9 cellular contexts compared by ENCODE assay signal in the genomic region with DNA sequence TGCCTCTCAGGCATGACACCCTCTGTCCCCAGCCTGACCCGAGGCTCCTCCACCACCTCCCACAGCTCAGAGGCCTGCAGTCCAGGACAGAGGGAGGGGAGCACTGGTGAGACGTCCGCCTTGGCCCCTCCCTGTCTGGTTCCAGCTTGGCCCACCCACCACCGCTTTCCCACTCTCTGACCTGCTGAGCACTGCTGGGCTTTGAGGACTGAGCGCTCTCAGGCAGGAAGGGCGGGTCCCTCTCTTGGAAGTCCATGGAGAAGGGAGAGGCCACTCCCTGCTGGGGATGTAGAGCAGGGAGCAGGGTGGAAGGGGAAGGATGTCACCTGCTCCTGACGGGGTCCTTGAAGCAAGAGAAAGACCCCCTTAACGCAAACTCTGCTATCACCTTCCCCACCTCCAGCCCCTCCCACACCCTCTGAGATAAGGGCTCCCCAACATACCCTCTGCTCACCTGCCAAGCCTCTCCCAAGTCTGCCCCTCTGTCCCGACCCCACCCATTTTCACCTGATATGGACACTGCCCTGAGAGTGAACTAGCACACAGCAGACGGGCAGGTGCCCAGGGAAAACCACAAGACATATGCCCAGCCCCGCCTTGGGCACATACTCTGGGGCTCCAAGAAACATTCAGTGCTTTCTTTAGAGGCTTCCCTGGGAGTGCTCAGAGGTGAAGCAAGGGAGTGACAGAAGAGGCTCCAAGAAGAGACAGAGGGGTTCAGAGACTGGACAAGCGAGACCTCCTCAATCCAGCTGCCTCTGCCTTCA. TPM values are rescaled to one million over a fixed set of nuclear protein-coding genes. Genes with fewer than 3 reads are reported as not detected.
DNase-seq lines count a peak whose midpoint lies in the region; ATAC-seq and TF ChIP-seq lines count a peak whose summit lies in the region.
"Had no signal": no experiment of that assay in that cellular context is flagged by ENCODE, and none has a peak within 500 bp of the region (broad histone marks: within the 10 kb centered on the region; RNA-seq: fewer than 3 reads in every experiment).

No MANE protein-coding gene starts in this region.

- peaks cover 25% of the 10 kb centered on the region for H3K4me1 Mint-ChIP-seq in stimulated activated naive CD8-positive, alpha-beta T cell treated with anti-CD3 and anti-CD28 coated beads, Interleukin-15, Interleukin-2, amounts not matched to agents 100 ng/mL and 50 ng/mL, for 24 hours (ENCODE audit: low read depth)
- H3K4me1 Mint-ChIP-seq in activated T-helper 2 cell treated with anti-CD3 and anti-CD28 coated beads, Interferon-gamma antibody, Interleukin-2, Interleukin-4, amounts not matched to agents 10 μg/mL and 5 μg/mL and 100 μg/mL, durations not matched to agents 14 hours and 24 hours and 36 hours (ENCODE audit: low read depth): peaks cover 18% of the 10 kb centered on the region
- H3K4me1 Mint-ChIP-seq in mesothelial cell of epicardium: peaks cover 15% of the 10 kb centered on the region

- H3K4me1 ChIP-seq in BE2C: peaks cover 8% of the 10 kb centered on the region; the same call in 1 of the 2 replicates
- peaks cover 7 to 20% of the 10 kb centered on the region in 2 donors for H3K4me1 ChIP-seq in thyroid gland
- H3K4me1 ChIP-seq in prostate gland (replicated peaks): peaks cover 12% of the 10 kb centered on the region

- TF ChIP-seq CTCF in mesothelial cell of epicardium (IDR thresholded peaks at IDR 0.05; ENCODE audit: unreplicated experiment) (no peak), BE2C (IDR thresholded peaks at IDR 0.05; ENCODE audit: low read depth, low read length) (no peak), thyroid gland (IDR thresholded peaks at IDR 0.05) (no peak), prostate gland (IDR thresholded peaks at IDR 0.05) (no peak)

- intact Hi-C loops in activated T-helper 2 cell treated with anti-CD3 and anti-CD28 coated beads, Interferon-gamma antibody, Interleukin-2, Interleukin-4, amounts not matched to agents 10 μg/mL and 5 μg/mL and 100 μg/mL, durations not matched to agents 14 hours and 24 hours and 36 hours (cut with micrococcal nuclease): no loop called here
- intact Hi-C loops in thyroid gland (cut with DNase I): no loop called here
- intact Hi-C loops in prostate gland (cut with DNase I): no loop called here

- H3K4me3 ChIP-seq in BE2C (ENCODE audit: low read depth, low read length) (no peak overlapping the region; the same call in 1 of the 2 replicates), thyroid gland (replicated peaks in 1 of 3) (no peak overlapping the region), prostate gland (peak overlapping the region in 1 of 2 donors; percentile 57)

- DNase-seq in stimulated activated naive CD8-positive, alpha-beta T cell treated with anti-CD3 and anti-CD28 coated beads, Interleukin-15, Interleukin-2, amounts not matched to agents 100 U/mL and 50 U/mL, for 24 hours: no peak
- DNase-seq in activated T-helper 2 cell treated with anti-CD3 and anti-CD28 coated beads, Interferon-gamma antibody, Interleukin-2, Interleukin-4, amounts not matched to agents 10 μg/mL and 5 μg/mL and 100 μg/mL, durations not matched to agents 14 hours and 24 hours and 36 hours (ENCODE audit: low spot score): no peak
- no peak for DNase-seq in mesothelial cell of epicardium (ENCODE audit: low spot score in 2 of 2, unreplicated experiment in 2 of 2)
- no peak for DNase-seq in BE2C
- DNase-seq in thyroid gland: no peak
- DNase-seq in prostate gland (ENCODE audit: low spot score): no peak
- DNase-seq: NCI-H1105 had no signal

- no peaks in the 10 kb centered on the region for H3K27me3 Mint-ChIP-seq in stimulated activated naive CD8-positive, alpha-beta T cell treated with anti-CD3 and anti-CD28 coated beads, Interleukin-15, Interleukin-2, amounts not matched to agents 100 ng/mL and 50 ng/mL, for 24 hours
- no peaks in the 10 kb centered on the region for H3K27me3 Mint-ChIP-seq in activated T-helper 2 cell treated with anti-CD3 and anti-CD28 coated beads, Interferon-gamma antibody, Interleukin-2, Interleukin-4, amounts not matched to agents 10 μg/mL and 5 μg/mL and 100 μg/mL, durations not matched to agents 14 hours and 24 hours and 36 hours (ENCODE audit: low read depth)
- no peaks in the 10 kb centered on the region for H3K27me3 Mint-ChIP-seq in mesothelial cell of epicardium (ENCODE audit: low read depth)

- H3K9me3 Mint-ChIP-seq in stimulated activated naive CD8-positive, alpha-beta T cell treated with anti-CD3 and anti-CD28 coated beads, Interleukin-15, Interleukin-2, amounts not matched to agents 100 ng/mL and 50 ng/mL, for 24 hours: no peaks in the 10 kb centered on the region
- H3K9me3 Mint-ChIP-seq in activated T-helper 2 cell treated with anti-CD3 and anti-CD28 coated beads, Interferon-gamma antibody, Interleukin-2, Interleukin-4, amounts not matched to agents 10 μg/mL and 5 μg/mL and 100 μg/mL, durations not matched to agents 14 hours and 24 hours and 36 hours: no peaks in the 10 kb centered on the region
- no peaks in the 10 kb centered on the region for H3K9me3 Mint-ChIP-seq in mesothelial cell of epicardium

- H3K4me3 Mint-ChIP-seq in stimulated activated naive CD8-positive, alpha-beta T cell treated with anti-CD3 and anti-CD28 coated beads, Interleukin-15, Interleukin-2, amounts not matched to agents 100 ng/mL and 50 ng/mL, for 24 hours: peak overlapping the region; percentile 94
- H3K4me3 Mint-ChIP-seq in activated T-helper 2 cell treated with anti-CD3 and anti-CD28 coated beads, Interferon-gamma antibody, Interleukin-2, Interleukin-4, amounts not matched to agents 10 μg/mL and 5 μg/mL and 100 μg/mL, durations not matched to agents 14 hours and 24 hours and 36 hours (ENCODE audit: low read depth): peak overlapping the region; percentile 94
- peak overlapping the region; percentile 97 for H3K4me3 Mint-ChIP-seq in mesothelial cell of epicardium

- no peak for ATAC-seq in stimulated activated naive CD8-positive, alpha-beta T cell treated with anti-CD3 and anti-CD28 coated beads, Interleukin-15, Interleukin-2, amounts not matched to agents 100 U/mL and 50 U/mL, for 24 hours
- ATAC-seq in HG02759 (IDR thresholded peaks at IDR 0.05; ENCODE audit: unreplicated experiment): no peak

- H3K9me3 ChIP-seq in BE2C (no peaks in the 10 kb centered on the region), thyroid gland (no peaks in the 10 kb centered on the region), prostate gland (no peaks in the 10 kb centered on the region)

- peaks cover 21% of the 10 kb centered on the region for H3K36me3 ChIP-seq in BE2C
- H3K36me3 ChIP-seq in thyroid gland: peaks cover 24 to 48% of the 10 kb centered on the region in 2 donors
- H3K36me3 ChIP-seq in prostate gland: peaks cover 5 to 13% of the 10 kb centered on the region in 2 donors

- H3K36me3 Mint-ChIP-seq in stimulated activated naive CD8-positive, alpha-beta T cell treated with anti-CD3 and anti-CD28 coated beads, Interleukin-15, Interleukin-2, amounts not matched to agents 100 ng/mL and 50 ng/mL, for 24 hours (ENCODE audit: low read depth): peaks cover 20% of the 10 kb centered on the region
- peaks cover 27% of the 10 kb centered on the region for H3K36me3 Mint-ChIP-seq in activated T-helper 2 cell treated with anti-CD3 and anti-CD28 coated beads, Interferon-gamma antibody, Interleukin-2, Interleukin-4, amounts not matched to agents 10 μg/mL and 5 μg/mL and 100 μg/mL, durations not matched to agents 14 hours and 24 hours and 36 hours (ENCODE audit: low read depth)
- peaks cover 16% of the 10 kb centered on the region for H3K36me3 Mint-ChIP-seq in mesothelial cell of epicardium

- no peak for TF ChIP-seq POLR2A in thyroid gland (IDR thresholded peaks at IDR 0.05)
- no peak for TF ChIP-seq POLR2A in prostate gland (IDR thresholded peaks at IDR 0.05)

- peak overlapping the region; percentile 87 for H3K27ac Mint-ChIP-seq in stimulated activated naive CD8-positive, alpha-beta T cell treated with anti-CD3 and anti-CD28 coated beads, Interleukin-15, Interleukin-2, amounts not matched to agents 100 ng/mL and 50 ng/mL, for 24 hours
- H3K27ac Mint-ChIP-seq in activated T-helper 2 cell treated with anti-CD3 and anti-CD28 coated beads, Interferon-gamma antibody, Interleukin-2, Interleukin-4, amounts not matched to agents 10 μg/mL and 5 μg/mL and 100 μg/mL, durations not matched to agents 14 hours and 24 hours and 36 hours: peak overlapping the region; percentile 28
- H3K27ac Mint-ChIP-seq in mesothelial cell of epicardium: peak overlapping the region; percentile 89

- no peaks in the 10 kb centered on the region for H3K27me3 ChIP-seq in BE2C
- H3K27me3 ChIP-seq in thyroid gland: no peaks in the 10 kb centered on the region
- H3K27me3 ChIP-seq in prostate gland (replicated peaks; ENCODE audit: insufficient read depth): no peaks in the 10 kb centered on the region

- WGBS in thyroid gland, 2 donors: 70 to 79% methylated on average over 12 of the region's 12 CpGs
- WGBS in prostate gland: 65% methylated on average over 12 of the region's 12 CpGs

- no peak overlapping the region for H3K27ac ChIP-seq in thyroid gland
- H3K27ac ChIP-seq in prostate gland: no peak overlapping the region

RNA-seq across cellular contexts. Expression of gene OSBPL7, which starts 1.4 kb away (rescaled TPM):
- total RNA-seq in activated T-helper 2 cell treated with anti-CD3 and anti-CD28 coated beads, Interferon-gamma antibody, Interleukin-2, Interleukin-4, amounts not matched to agents 10 μg/mL and 5 μg/mL and 100 μg/mL, durations not matched to agents 14 hours and 24 hours and 36 hours: 19.5 and 20.7 TPM in 2 replicates
- total RNA-seq in mesothelial cell of epicardium (21.7 to 25.1 TPM (median 22.0 TPM) in 3 replicates), thyroid gland (10 to 100 TPM; 12.7 to 18.0 (median 14.7) TPM), prostate gland (10 to 100 TPM; 15.0 to 19.2 TPM)
- polyA plus RNA-seq in BE2C (2012; ENCODE audit: insufficient read depth, insufficient read length, low read depth): 17.3 TPM

RNA-seq across cellular contexts. Expression of gene MRPL10, which starts 11.1 kb away (rescaled TPM):
- total RNA-seq in activated T-helper 2 cell treated with anti-CD3 and anti-CD28 coated beads, Interferon-gamma antibody, Interleukin-2, Interleukin-4, amounts not matched to agents 10 μg/mL and 5 μg/mL and 100 μg/mL, durations not matched to agents 14 hours and 24 hours and 36 hours: 52.2 and 54.1 TPM in 2 replicates
- total RNA-seq in mesothelial cell of epicardium: 41.0 to 46.5 TPM (median 45.6 TPM) in 3 replicates
- polyA plus RNA-seq in BE2C (2012; ENCODE audit: insufficient read depth, insufficient read length, low read depth): 120 TPM
- 10 to 100 TPM; 36.1 to 51.9 (median 39.1) TPM for total RNA-seq in thyroid gland
- total RNA-seq in prostate gland: 10 to 100 TPM; 46.6 to 47.0 TPM

RNA-seq across cellular contexts. Expression of gene LRRC46, which starts 11.3 kb away (rescaled TPM):
- total RNA-seq in activated T-helper 2 cell treated with anti-CD3 and anti-CD28 coated beads, Interferon-gamma antibody, Interleukin-2, Interleukin-4, amounts not matched to agents 10 μg/mL and 5 μg/mL and 100 μg/mL, durations not matched to agents 14 hours and 24 hours and 36 hours: 0.64 and 0.92 TPM in 2 replicates
- total RNA-seq in mesothelial cell of epicardium (0.16 TPM in 1 of 3 replicates, not detected in the others), thyroid gland (1 to 10 TPM in 2 of 4 donors, under 1 TPM in 1, not detected in 1; 0.44 to 3.2 (median 2.0) TPM), prostate gland (1 to 10 TPM; 1.1 to 4.9 TPM)
- 0.51 TPM for polyA plus RNA-seq in BE2C (2012; ENCODE audit: insufficient read depth, insufficient read length, low read depth)

RNA-seq across cellular contexts. Expression of gene SCRN2, which starts 20.9 kb away (rescaled TPM):
- total RNA-seq in activated T-helper 2 cell treated with anti-CD3 and anti-CD28 coated beads, Interferon-gamma antibody, Interleukin-2, Interleukin-4, amounts not matched to agents 10 μg/mL and 5 μg/mL and 100 μg/mL, durations not matched to agents 14 hours and 24 hours and 36 hours: 23.5 and 27.5 TPM in 2 replicates
- total RNA-seq in mesothelial cell of epicardium (49.7 to 50.7 TPM (median 50.7 TPM) in 3 replicates), thyroid gland (10 to 100 TPM; 37.0 to 71.5 (median 49.1) TPM), prostate gland (10 to 100 TPM; 32.6 to 44.4 TPM)
- polyA plus RNA-seq in BE2C (2012; ENCODE audit: insufficient read depth, insufficient read length, low read depth): 41.0 TPM

RNA-seq across cellular contexts. Expression of gene SP6, which starts 30.8 kb away (rescaled TPM):
- 0.09 and 0.14 TPM in 2 replicates for total RNA-seq in activated T-helper 2 cell treated with anti-CD3 and anti-CD28 coated beads, Interferon-gamma antibody, Interleukin-2, Interleukin-4, amounts not matched to agents 10 μg/mL and 5 μg/mL and 100 μg/mL, durations not matched to agents 14 hours and 24 hours and 36 hours
- total RNA-seq in mesothelial cell of epicardium (15.9 to 17.6 TPM (median 16.0 TPM) in 3 replicates), thyroid gland (1 to 10 TPM in 1 of 4 donors, under 1 TPM in 3; 0.56 to 5.9 (median 0.96) TPM), prostate gland (1 to 10 TPM; 1.4 to 3.1 TPM)
- 0.79 TPM for polyA plus RNA-seq in BE2C (2012; ENCODE audit: insufficient read depth, insufficient read length, low read depth)

Comparison
In these comparisons a context has a peak if more than half of its experiments do, and no peak if none do; other contexts are left out.
1. H3K27ac Mint-ChIP-seq: peak in every context shown above with its lines; median percentile 89 in mesothelial cell of epicardium; 87 in stimulated activated naive CD8-positive, alpha-beta T cell treated with anti-CD3 and anti-CD28 coated beads, Interleukin-15, Interleukin-2, amounts not matched to agents 100 ng/mL and 50 ng/mL, for 24 hours; 28 in activated T-helper 2 cell treated with anti-CD3 and anti-CD28 coated beads, Interferon-gamma antibody, Interleukin-2, Interleukin-4, amounts not matched to agents 10 μg/mL and 5 μg/mL and 100 μg/mL, durations not matched to agents 14 hours and 24 hours and 36 hours.